In the genomic region with DNA sequence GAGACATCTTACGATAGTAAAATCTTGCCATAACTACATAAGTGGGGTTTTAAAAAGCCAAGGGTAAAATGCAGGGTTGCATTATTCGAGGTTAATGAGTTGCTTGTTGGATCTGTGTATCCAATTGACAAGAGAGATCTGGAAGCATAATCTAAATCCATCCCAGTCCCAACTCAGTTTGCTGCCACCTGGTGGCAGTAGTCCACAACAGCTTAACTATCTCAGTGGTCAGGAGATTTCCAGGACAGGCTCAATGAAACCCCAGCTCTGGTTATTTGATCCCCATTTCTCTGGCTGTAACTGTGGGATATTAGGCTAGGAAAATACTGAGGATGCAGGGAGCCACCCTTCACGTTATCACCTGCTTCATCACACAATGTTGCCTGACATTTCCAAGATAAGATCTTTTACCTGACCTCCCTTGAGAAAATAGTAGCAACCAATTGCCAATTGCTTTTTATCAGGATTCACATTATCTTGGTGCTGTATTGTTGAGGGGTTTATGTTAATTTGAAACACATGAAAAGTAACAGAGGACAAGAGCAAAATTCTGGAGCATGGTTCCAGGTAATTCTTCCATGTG, we compare ENCODE assay signal across 8 cellular contexts.
DNase-seq lines count a peak whose midpoint lies in the region; ATAC-seq and TF ChIP-seq lines count a peak whose summit lies in the region.

No MANE protein-coding gene starts in this region.

- H3K27ac ChIP-seq in RWPE2 (ENCODE audit: poor library complexity, severe bottlenecking), result no peak overlapping the region

- H3K36me3 ChIP-seq in RWPE2 (ENCODE audit: low read depth), result no peaks in the 10 kb centered on the region

- intact Hi-C loops in head of caudate nucleus (cut with DNase I), result loop anchor here (2.0 kb wide), 1 partner anchor 60 kb away; no protein-coding TSS in a partner anchor
- intact Hi-C loops in posterior cingulate gyrus (cut with DNase I), result loop anchor here (1.0 kb wide), 1 partner anchor 60 kb away; no protein-coding TSS in a partner anchor

- peak; percentile 21 for DNase-seq in AG09309 (ENCODE audit: low read depth)
- DNase-seq in HuH-7.5 (ENCODE audit: low spot score), result peak; percentile 18
- DNase-seq in RWPE2 (ENCODE audit: low spot score), result no peak
- DNase-seq in activated naive CD4-positive, alpha-beta T cell treated with anti-CD3 and anti-CD28 coated beads, Interleukin-2, amount 50 U/mL, for 16 hours, result peak; percentile 44
- peak in 41 of 42 donors; percentile 52 to 90 (median 75) for DNase-seq in head of caudate nucleus
- DNase-seq in posterior cingulate gyrus, result peak; percentile 34 to 93 (median 76)

- ATAC-seq in GM18502 (IDR thresholded peaks at IDR 0.05; ENCODE audit: poor library complexity, unreplicated experiment) (peak; percentile 38), RWPE2 (ENCODE audit: low read depth) (peak; percentile 63), HG03280 (IDR thresholded peaks at IDR 0.05; ENCODE audit: unreplicated experiment) (no peak)

- no peaks in the 10 kb centered on the region for H3K9me3 ChIP-seq in RWPE2 (ENCODE audit: severe bottlenecking)

- H3K4me3 ChIP-seq in AG09309 (ENCODE audit: control insufficient read depth, low read depth, low read length), result no peak overlapping the region
- no peak overlapping the region for H3K4me3 ChIP-seq in RWPE2 (ENCODE audit: severe bottlenecking)

- peak; percentile 87 for TF ChIP-seq CTCF in AG09309 (IDR thresholded peaks at IDR 0.05; ENCODE audit: control insufficient read depth, insufficient read depth, low read depth, low read length, missing control alignments)
- TF ChIP-seq CTCF in RWPE2 (IDR thresholded peaks at IDR 0.05; ENCODE audit: poor library complexity, severe bottlenecking), result peak; percentile 92

- H3K27me3 ChIP-seq in RWPE2 (ENCODE audit: insufficient read depth, poor library complexity, severe bottlenecking), result no peaks in the 10 kb centered on the region

- peaks cover 17% of the 10 kb centered on the region for H3K4me1 ChIP-seq in RWPE2 (ENCODE audit: insufficient read depth, poor library complexity, severe bottlenecking)
